16 cellular contexts compared by ENCODE assay signal in the genomic region with DNA sequence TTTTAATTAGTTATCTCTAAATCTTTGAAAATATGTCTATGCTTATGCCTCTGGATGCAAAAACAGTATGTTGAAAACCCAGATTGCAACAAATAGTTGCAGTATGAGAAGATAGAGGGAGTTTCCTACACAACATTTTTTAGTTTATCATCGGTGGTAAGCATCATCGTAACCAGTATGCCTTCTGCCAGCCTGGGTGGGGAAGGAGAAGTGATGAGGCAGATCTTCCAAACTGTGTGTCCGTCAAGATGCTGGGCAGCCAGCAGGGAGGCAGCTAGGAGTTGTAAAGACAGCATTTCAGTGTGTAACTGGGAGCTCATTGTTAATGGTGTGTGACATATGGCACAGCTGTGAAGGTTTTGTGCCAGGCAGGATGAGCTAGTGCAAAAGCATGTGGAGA.
A peak's percentile ranks its signal among the peaks of the same experiment; 100 is the strongest.
DNase-seq lines count a peak whose midpoint lies in the region; ATAC-seq, FAIRE-seq and TF ChIP-seq lines count a peak whose summit lies in the region.
"Had no signal": no experiment of that assay in that cellular context is flagged by ENCODE, and none has a peak within 500 bp of the region (broad histone marks: within the 10 kb centered on the region; RNA-seq: fewer than 3 reads in every experiment).

No MANE protein-coding gene starts in this region.

- no peak for DNase-seq in left cardiac atrium
- DNase-seq in left ventricle myocardium superior = no peak
- peak; percentile 54 for DNase-seq in adipocyte (ENCODE audit: low read depth)
- DNase-seq in glutamatergic neuron = no peak
- no peak for DNase-seq in aorta
- no peak for DNase-seq in Calu3
- DNase-seq in HepG2 (ENCODE audit: low spot score) = no peak
- DNase-seq: C1 segment of cervical spinal cord, DMS53, MG63, NCI-H1092 treated with DMSO at 0.1 percent for 48 hours, NCI-H1694, SW 1271 had no signal

- TF ChIP-seq CTCF in glutamatergic neuron (IDR thresholded peaks at IDR 0.05; ENCODE audit: partially characterized antibody, unreplicated experiment) (no peak), Calu3 (IDR thresholded peaks at IDR 0.05; ENCODE audit: unreplicated experiment) (no peak), HepG2 (CRISPR knock-in tag; IDR thresholded peaks at IDR 0.05) (no peak)

- H3K36me3 Mint-ChIP-seq in glutamatergic neuron (ENCODE audit: unreplicated experiment) (no peaks in the 10 kb centered on the region), Calu3 (ENCODE audit: insufficient read depth, unreplicated experiment) (no peaks in the 10 kb centered on the region)

- H3K4me1 Mint-ChIP-seq in glutamatergic neuron (ENCODE audit: low read depth, unreplicated experiment) (peaks cover 11% of the 10 kb centered on the region), Calu3 (ENCODE audit: low read depth, unreplicated experiment) (no peaks in the 10 kb centered on the region)

- no peaks in the 10 kb centered on the region for H3K79me2 ChIP-seq in HepG2 (ENCODE audit: insufficient read depth, low read length)

- no peaks in the 10 kb centered on the region for H3K27me3 Mint-ChIP-seq in glutamatergic neuron (ENCODE audit: unreplicated experiment)
- no peaks in the 10 kb centered on the region for H3K27me3 Mint-ChIP-seq in Calu3 (ENCODE audit: unreplicated experiment)

- H3K36me3 ChIP-seq in adipocyte (ENCODE audit: control insufficient read depth, insufficient read depth, low read length, severe bottlenecking) = no peaks in the 10 kb centered on the region
- H3K36me3 ChIP-seq in aorta (ENCODE audit: control insufficient read depth in 1 of 2, insufficient read depth in 2 of 2, low read length in 1 of 2) = no peaks in the 10 kb centered on the region
- H3K36me3 ChIP-seq in HepG2 (replicated peaks in 1 of 2; ENCODE audit: control insufficient read depth in 1 of 2, insufficient read depth in 2 of 2, low read length in 2 of 2) = no peaks in the 10 kb centered on the region
- H3K36me3 ChIP-seq: MG63 had no signal

- TF ChIP-seq EP300 in HepG2 (IDR thresholded peaks at IDR 0.05; ENCODE audit: low read depth in 2 of 2, low read length in 2 of 2) = no peak
- TF ChIP-seq EP300 in HepG2 (CRISPR knock-in tag; IDR thresholded peaks at IDR 0.05; ENCODE audit: borderline replicate concordance) = no peak

- WGBS in aorta, 2 donors = 74 to 80% methylated on average over 3 of the region's 3 CpGs
- 6% methylated on average over 3 of the region's 3 CpGs for WGBS in HepG2 (ENCODE audit: low lambda C conversion rate)

- H4K20me1 ChIP-seq in HepG2 (ENCODE audit: insufficient read depth, low read length) = no peaks in the 10 kb centered on the region

- POLR2A ChIA-PET in HepG2 (lab: Yijun Ruan, JAX) = no interaction called here

- TF ChIP-seq RAD21 in HepG2 (CRISPR knock-in tag; IDR thresholded peaks at IDR 0.05) = no peak

- H3K9ac ChIP-seq in adipocyte (ENCODE audit: low read length) (no peak overlapping the region), HepG2 (ENCODE audit: insufficient read depth, low read depth, low read length) (no peak overlapping the region)

- peak overlapping the region; percentile 54 for H3K27ac Mint-ChIP-seq in glutamatergic neuron (ENCODE audit: unreplicated experiment)
- no peak overlapping the region for H3K27ac Mint-ChIP-seq in Calu3 (ENCODE audit: unreplicated experiment)

- in situ Hi-C loops in HepG2 (cut with HindIII; ENCODE audit: extremely low pct_ligation_motif_present, low pct_unique_long_range_greater_than_20kb) = no loop called here

- no TSS peak for BruUV-seq in Calu3 (replicated peaks; lab: Mats Ljungman, UMichigan)
- BruUV-seq in HepG2 (replicated peaks; lab: Mats Ljungman, UMichigan) = no TSS peak

- CTCF ChIA-PET in Calu3 (lab: Charles Lee) (no interaction called here), HepG2 (lab: Yijun Ruan, JAX; ENCODE audit: low intra/inter-chr PET ratio, low total read pairs) (no interaction called here)

- peaks cover 13% of the 10 kb centered on the region for H3K4me1 ChIP-seq in adipocyte (ENCODE audit: control insufficient read depth, insufficient read depth, low read length)
- peaks cover 3 to 6% of the 10 kb centered on the region in 2 donors for H3K4me1 ChIP-seq in aorta (ENCODE audit: control insufficient read depth in 1 of 2, insufficient read depth in 2 of 2, low read length in 2 of 2)
- no peaks in the 10 kb centered on the region for H3K4me1 ChIP-seq in HepG2 (ENCODE audit: insufficient read depth, low read length)

- no peak for TF ChIP-seq POLR2A in HepG2 (IDR thresholded peaks at IDR 0.05; ENCODE audit: insufficient read depth in 1 of 2, low read depth in 2 of 2, low read length in 2 of 2)

- no peak for FAIRE-seq in HepG2 (lab: Jason Lieb, UNC)
- FAIRE-seq: A204.1 had no signal

- intact Hi-C loops in left cardiac atrium (cut with DNase I) = no loop called here
- intact Hi-C loops in left ventricle myocardium superior (cut with micrococcal nuclease) = no loop called here
- intact Hi-C loops in aorta (cut with DNase I) = no loop called here
- intact Hi-C loops in Calu3 (cut with micrococcal nuclease; ENCODE audit: unreplicated experiment) = no loop called here
- intact Hi-C loops in HepG2 (cut with micrococcal nuclease; ENCODE audit: unreplicated experiment) = no loop called here

- H3K4me2 ChIP-seq in HepG2 (ENCODE audit: low read depth, low read length) = no peak overlapping the region

- H3K27me3 ChIP-seq in adipocyte (replicated peaks; ENCODE audit: control insufficient read depth, insufficient read depth, low read length) (no peaks in the 10 kb centered on the region), aorta (ENCODE audit: control insufficient read depth in 1 of 2, insufficient read depth in 2 of 2, low read length in 1 of 2) (no peaks in the 10 kb centered on the region), HepG2 (ENCODE audit: control insufficient read depth in 1 of 2, insufficient read depth in 2 of 2, low read length in 2 of 2) (no peaks in the 10 kb centered on the region)
- H3K27me3 ChIP-seq: MG63 had no signal

- ATAC-seq in left cardiac atrium (peak; percentile 34 to 87), left ventricle myocardium superior (no peak), aorta (ENCODE audit: low FRiP score) (peak; percentile 41), HepG2 (no peak)
- ATAC-seq in activated CD4-positive, CD25-positive, alpha-beta regulatory T cell treated with anti-CD3 and anti-CD28 coated beads, Interleukin-2, amount 50 U/mL, for 24 hours = no peak
- ATAC-seq: Panc1 had no signal

- no peaks in the 10 kb centered on the region for H3K9me3 ChIP-seq in adipocyte (ENCODE audit: control insufficient read depth, low read length)
- no peaks in the 10 kb centered on the region for H3K9me3 ChIP-seq in aorta (ENCODE audit: control insufficient read depth, low read length)
- no peaks in the 10 kb centered on the region for H3K9me3 ChIP-seq in HepG2 (ENCODE audit: low read length)
- H3K9me3 ChIP-seq: MG63 had no signal

- H3K4me3 Mint-ChIP-seq in glutamatergic neuron (ENCODE audit: unreplicated experiment) = no peak overlapping the region
- no peak overlapping the region for H3K4me3 Mint-ChIP-seq in Calu3 (ENCODE audit: low read depth, unreplicated experiment)

- H3K27ac ChIP-seq in aorta (ENCODE audit: low read depth in 1 of 2, low read length in 2 of 2) (no peak overlapping the region), HepG2 (ENCODE audit: extremely low read length, insufficient read depth, low read length) (no peak overlapping the region)

- H3K4me3 ChIP-seq in adipocyte (ENCODE audit: low read length) (no peak overlapping the region), aorta (ENCODE audit: low read length in 2 of 2) (no peak overlapping the region), HepG2 (replicated peaks in 1 of 3; ENCODE audit: insufficient read depth in 1 of 3, low read depth in 2 of 3, low read length in 3 of 3) (no peak overlapping the region)
- H3K4me3 ChIP-seq: MG63 had no signal

- H2AFZ ChIP-seq in HepG2 (ENCODE audit: low read length) = no peak overlapping the region

- H3K9me3 Mint-ChIP-seq in glutamatergic neuron (ENCODE audit: unreplicated experiment) = no peaks in the 10 kb centered on the region
- H3K9me3 Mint-ChIP-seq in Calu3 (ENCODE audit: low read depth, unreplicated experiment) = no peaks in the 10 kb centered on the region

TF ChIP-seq in HepG2, 621 proteins besides CTCF, POLR2A, EP300 and RAD21 (continues in another document):
- TF ChIP-seq ZNF354B (CRISPR knock-in tag; IDR thresholded peaks at IDR 0.05) (no peak), ZNF567 (CRISPR knock-in tag; IDR thresholded peaks at IDR 0.05; ENCODE audit: borderline replicate concordance) (no peak), ZNF572 (CRISPR knock-in tag; IDR thresholded peaks at IDR 0.05) (no peak), EZH2 (conservative IDR thresholded peaks at IDR 0.05; ENCODE audit: low read depth, low read length) (no peak), NCOA2 (CRISPR knock-in tag; IDR thresholded peaks at IDR 0.05) (no peak), ZNF670 (CRISPR knock-in tag; IDR thresholded peaks at IDR 0.05; ENCODE audit: borderline replicate concordance) (no peak), HOXA5 (CRISPR knock-in tag; IDR thresholded peaks at IDR 0.05) (no peak)
- TF ChIP-seq, protein P1, sequence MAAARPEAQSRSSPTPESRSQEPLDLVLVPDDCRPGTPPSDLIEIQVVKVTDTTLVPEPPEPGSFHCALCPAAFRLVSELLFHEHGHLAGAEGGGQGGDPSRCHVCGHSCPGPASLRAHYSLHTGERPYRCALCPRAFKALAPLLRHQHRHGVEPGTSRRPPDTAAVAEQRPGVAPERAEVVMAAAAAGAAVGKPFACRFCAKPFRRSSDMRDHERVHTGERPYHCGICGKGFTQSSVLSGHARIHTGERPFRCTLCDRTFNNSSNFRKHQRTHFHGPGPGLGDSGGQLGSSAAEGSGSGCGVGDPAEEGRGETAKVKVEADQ (CRISPR knock-in tag; IDR thresholded peaks at IDR 0.05; ENCODE audit: borderline replicate concordance) = no peak
- TF ChIP-seq, protein P2, sequence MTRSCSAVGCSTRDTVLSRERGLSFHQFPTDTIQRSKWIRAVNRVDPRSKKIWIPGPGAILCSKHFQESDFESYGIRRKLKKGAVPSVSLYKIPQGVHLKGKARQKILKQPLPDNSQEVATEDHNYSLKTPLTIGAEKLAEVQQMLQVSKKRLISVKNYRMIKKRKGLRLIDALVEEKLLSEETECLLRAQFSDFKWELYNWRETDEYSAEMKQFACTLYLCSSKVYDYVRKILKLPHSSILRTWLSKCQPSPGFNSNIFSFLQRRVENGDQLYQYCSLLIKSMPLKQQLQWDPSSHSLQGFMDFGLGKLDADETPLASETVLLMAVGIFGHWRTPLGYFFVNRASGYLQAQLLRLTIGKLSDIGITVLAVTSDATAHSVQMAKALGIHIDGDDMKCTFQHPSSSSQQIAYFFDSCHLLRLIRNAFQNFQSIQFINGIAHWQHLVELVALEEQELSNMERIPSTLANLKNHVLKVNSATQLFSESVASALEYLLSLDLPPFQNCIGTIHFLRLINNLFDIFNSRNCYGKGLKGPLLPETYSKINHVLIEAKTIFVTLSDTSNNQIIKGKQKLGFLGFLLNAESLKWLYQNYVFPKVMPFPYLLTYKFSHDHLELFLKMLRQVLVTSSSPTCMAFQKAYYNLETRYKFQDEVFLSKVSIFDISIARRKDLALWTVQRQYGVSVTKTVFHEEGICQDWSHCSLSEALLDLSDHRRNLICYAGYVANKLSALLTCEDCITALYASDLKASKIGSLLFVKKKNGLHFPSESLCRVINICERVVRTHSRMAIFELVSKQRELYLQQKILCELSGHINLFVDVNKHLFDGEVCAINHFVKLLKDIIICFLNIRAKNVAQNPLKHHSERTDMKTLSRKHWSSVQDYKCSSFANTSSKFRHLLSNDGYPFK (CRISPR knock-in tag; IDR thresholded peaks at IDR 0.05; ENCODE audit: borderline replicate concordance) = no peak

Comparison
In these comparisons a context has a peak if more than half of its experiments do, and no peak if none do; other contexts are left out.
1. ATAC-seq: peak in left cardiac atrium (2 of 2) and aorta (single experiment); none in left ventricle myocardium superior (single experiment), HepG2 (single experiment) and activated CD4-positive, CD25-positive, alpha-beta regulatory T cell treated with anti-CD3 and anti-CD28 coated beads, Interleukin-2, amount 50 U/mL, for 24 hours (0 of 2).